8 cellular contexts compared by ENCODE assay signal in genomic region chr17:28750178-28751047, GRCh38. TPM values are rescaled to one million over a fixed set of nuclear protein-coding genes. Genes with fewer than 3 reads are reported as not detected.
DNase-seq lines count a peak whose midpoint lies in the region; ATAC-seq, FAIRE-seq and TF ChIP-seq lines count a peak whose summit lies in the region.

No MANE protein-coding gene starts in this region.

- peak; percentile 95 for TF ChIP-seq RAD21 in HepG2 (CRISPR knock-in tag; IDR thresholded peaks at IDR 0.05)

- no peaks in the 10 kb centered on the region for H3K27me3 ChIP-seq in HepG2 (ENCODE audit: control insufficient read depth in 1 of 2, insufficient read depth in 2 of 2, low read length in 2 of 2)

- TF ChIP-seq CTCF in AG09319 (IDR thresholded peaks at IDR 0.05; ENCODE audit: low read depth, low read length): no peak; the same call in none of the 2 replicates
- TF ChIP-seq CTCF in HepG2 (CRISPR knock-in tag; IDR thresholded peaks at IDR 0.05): peak; percentile 98

- FAIRE-seq in HepG2 (lab: Jason Lieb, UNC): peak; percentile 97

- CTCF ChIA-PET in activated CD4-positive, alpha-beta T cell treated with anti-CD3 and anti-CD28 coated beads, Interleukin-2, amount 10 ng/mL, durations not matched to agents 7 days and 5 days (lab: Charles Lee): interaction anchor here (0.6 to 20.1 kb wide), 35 partner anchors 9 to 395 kb away, joined by 3 to 420 read pairs (median 3); partner anchors contain the start of genes FAM222B, NEK8, RPL23A and SDF2
- CTCF ChIA-PET in HepG2 (lab: Yijun Ruan, JAX; ENCODE audit: low intra/inter-chr PET ratio, low total read pairs): interaction anchor here (0.7 to 4.1 kb wide), 8 partner anchors 13 to 153 kb away, joined by 3 to 142 read pairs (median 4); partner anchors contain the start of genes BLTP2, DHRS13, NEK8 and TLCD1

- peaks cover 9% of the 10 kb centered on the region for H3K36me3 Mint-ChIP-seq in activated CD4-positive, alpha-beta T cell treated with anti-CD3 and anti-CD28 coated beads, Interleukin-2, amount 10 ng/mL, durations not matched to agents 7 days and 5 days (ENCODE audit: low read depth)

- peak overlapping the region; percentile 31 for H3K27ac Mint-ChIP-seq in activated CD4-positive, alpha-beta T cell treated with anti-CD3 and anti-CD28 coated beads, Interleukin-2, amount 10 ng/mL, durations not matched to agents 7 days and 5 days

- 0 out of 2 replicates have a peak overlapping the region, but pooled peaks have one; percentile 0 for H3K4me2 ChIP-seq in HepG2 (ENCODE audit: low read depth, low read length)

- H3K4me1 ChIP-seq in HepG2 (ENCODE audit: insufficient read depth, low read length): peaks cover 50% of the 10 kb centered on the region

- H3K79me2 ChIP-seq in HepG2 (ENCODE audit: insufficient read depth, low read length): peaks cover 20% of the 10 kb centered on the region

- H3K4me1 Mint-ChIP-seq in activated CD4-positive, alpha-beta T cell treated with anti-CD3 and anti-CD28 coated beads, Interleukin-2, amount 10 ng/mL, durations not matched to agents 7 days and 5 days: peaks cover 36% of the 10 kb centered on the region

- no peaks in the 10 kb centered on the region for H3K27me3 Mint-ChIP-seq in activated CD4-positive, alpha-beta T cell treated with anti-CD3 and anti-CD28 coated beads, Interleukin-2, amount 10 ng/mL, durations not matched to agents 7 days and 5 days

- H3K27ac ChIP-seq in cingulate gyrus (ENCODE audit: low read depth, low read length) (peak overlapping the region; percentile 63), HepG2 (ENCODE audit: extremely low read length, insufficient read depth, low read length) (peak overlapping the region; percentile 37)

- peak; percentile 81 for DNase-seq in AG09319 (ENCODE audit: extremely low read depth, low read depth)
- peak; percentile 94 for DNase-seq in NCI-H69 (lab: John Stamatoyannopoulos, UW)
- peak; percentile 91 for DNase-seq in activated CD4-positive, alpha-beta T cell treated with anti-CD3 and anti-CD28 coated beads, Interleukin-2, amount 10 ng/mL, durations not matched to agents 7 days and 5 days
- DNase-seq in HepG2 (ENCODE audit: low spot score): peak; percentile 88
- peak; percentile 89 for DNase-seq in stimulated activated CD4-positive, alpha-beta T cell treated with anti-CD3 and anti-CD28 coated beads, Interleukin-4, amount 100 ng/mL, for 1 hour

- peaks cover 39 to 43% of the 10 kb centered on the region in 2 experiments for H3K36me3 ChIP-seq in HepG2 (replicated peaks in 1 of 2; ENCODE audit: control insufficient read depth in 1 of 2, insufficient read depth in 2 of 2, low read length in 2 of 2)

- peak in 1 of 2 experiments; percentile 43; a peak in 2 of 4 replicates for TF ChIP-seq POLR2A in HepG2 (IDR thresholded peaks at IDR 0.05; ENCODE audit: insufficient read depth in 1 of 2, low read depth in 2 of 2, low read length in 2 of 2)

- no peak overlapping the region for H3K4me3 ChIP-seq in HepG2 (replicated peaks in 1 of 3; ENCODE audit: insufficient read depth in 1 of 3, low read depth in 2 of 3, low read length in 3 of 3)

- TF ChIP-seq EP300 in HepG2 (IDR thresholded peaks at IDR 0.05; ENCODE audit: low read depth in 2 of 2, low read length in 2 of 2) (no peak), HepG2 (CRISPR knock-in tag; IDR thresholded peaks at IDR 0.05; ENCODE audit: borderline replicate concordance) (no peak)

- H3K4me3 Mint-ChIP-seq in activated CD4-positive, alpha-beta T cell treated with anti-CD3 and anti-CD28 coated beads, Interleukin-2, amount 10 ng/mL, durations not matched to agents 7 days and 5 days: no peak overlapping the region

- WGBS in HepG2 (ENCODE audit: low lambda C conversion rate): 53% methylated on average over 20 of the region's 20 CpGs

- TSS peak; percentile 55 for BruUV-seq in HepG2 (replicated peaks; lab: Mats Ljungman, UMichigan)

- intact Hi-C loops in HepG2 (cut with micrococcal nuclease; ENCODE audit: unreplicated experiment): loop anchor here (1.0 to 2.0 kb wide), 2 partner anchors 23 to 66 kb away; no protein-coding TSS in a partner anchor

- no peaks in the 10 kb centered on the region for H3K9me3 ChIP-seq in HepG2 (ENCODE audit: low read length)

- no peak overlapping the region for H2AFZ ChIP-seq in HepG2 (ENCODE audit: low read length)

- peak overlapping the region; percentile 2; the same call in 1 of the 2 replicates for H3K9ac ChIP-seq in HepG2 (ENCODE audit: insufficient read depth, low read depth, low read length)

- in situ Hi-C loops in HepG2 (cut with HindIII; ENCODE audit: extremely low pct_ligation_motif_present, low pct_unique_long_range_greater_than_20kb): no loop called here

- no peaks in the 10 kb centered on the region for H3K9me3 Mint-ChIP-seq in activated CD4-positive, alpha-beta T cell treated with anti-CD3 and anti-CD28 coated beads, Interleukin-2, amount 10 ng/mL, durations not matched to agents 7 days and 5 days

- ATAC-seq in GM19025 (IDR thresholded peaks at IDR 0.05; ENCODE audit: low read depth, unreplicated experiment) (peak; percentile 56), HG03520 (IDR thresholded peaks at IDR 0.05; ENCODE audit: unreplicated experiment) (peak; percentile 76), HepG2 (peak; percentile 66)

- POLR2A ChIA-PET in activated CD4-positive, alpha-beta T cell treated with anti-CD3 and anti-CD28 coated beads, Interleukin-2, amount 10 ng/mL, durations not matched to agents 7 days and 5 days (lab: Charles Lee): interaction anchor here (0.6 to 1.0 kb wide), 3 partner anchors 23 to 24 kb away, joined by 3 to 5 read pairs (median 4); no protein-coding TSS in a partner anchor
- POLR2A ChIA-PET in HepG2 (lab: Yijun Ruan, JAX): interaction anchor here (1.2 to 12.3 kb wide), 4 partner anchors 23 to 105 kb away, joined by 4 to 590 read pairs (median 12); partner anchors contain the start of genes NEK8, PROCA1, RPL23A and TLCD1

- peaks cover 52% of the 10 kb centered on the region for H4K20me1 ChIP-seq in HepG2 (ENCODE audit: insufficient read depth, low read length)

RNA-seq across cellular contexts. Expression of gene TRAF4, which starts 6.6 kb away (rescaled TPM):
- 10 to 100 TPM; 44.9 to 45.1 TPM for total RNA-seq in activated CD4-positive, alpha-beta T cell treated with anti-CD3 and anti-CD28 coated beads, Interleukin-2, amount 10 ng/mL, durations not matched to agents 7 days and 5 days
- 56.6 and 89.9 TPM in 2 replicates for total RNA-seq in HepG2 (2016; rRNA removed; fragmentation: Illumina TruSeq; extraction: Trizol)
- total RNA-seq in HepG2 (2016; cell fraction: cytosol; rRNA removed; fragmentation: Illumina TruSeq; extraction: Trizol; ENCODE audit: low read depth): 106 and 119 TPM in 2 replicates
- total RNA-seq in HepG2 (2016; cell fraction: insoluble cytoplasmic fraction; rRNA removed; fragmentation: Illumina TruSeq; extraction: Trizol): 49.2 and 95.4 TPM in 2 replicates
- total RNA-seq in HepG2 (2016; cell fraction: membrane; rRNA removed; fragmentation: Illumina TruSeq; extraction: Trizol): 159 and 170 TPM in 2 replicates
- 106 and 121 TPM in 2 replicates for total RNA-seq in HepG2 (2016; cell fraction: nucleus; rRNA removed; fragmentation: Illumina TruSeq; extraction: Trizol)
- polyA plus RNA-seq in HepG2 (2011; rRNA removed): 86.0 and 108 TPM in 2 replicates
- 63.5 and 85.7 TPM in 2 replicates for polyA plus RNA-seq in HepG2 (2011; cell fraction: cytosol; rRNA removed)
- polyA plus RNA-seq in HepG2 (2011; cell fraction: nucleus; rRNA removed): 436 and 553 TPM in 2 replicates
- polyA plus RNA-seq in HepG2 (2012): 35.8 and 50.8 TPM in 2 replicates
- 89.5 and 97.9 TPM in 2 replicates for polyA plus RNA-seq in HepG2 (2016; cell fraction: cytosol; fragmentation: Illumina TruSeq; extraction: Trizol; ENCODE audit: low read depth)
- 56.9 and 70.9 TPM in 2 replicates for polyA plus RNA-seq in HepG2 (2016; cell fraction: insoluble cytoplasmic fraction; fragmentation: Illumina TruSeq; extraction: Trizol; ENCODE audit: low read depth)
- polyA plus RNA-seq in HepG2 (2016; cell fraction: membrane; fragmentation: Illumina TruSeq; extraction: Trizol; ENCODE audit: low read depth): 144 TPM in 2 replicates
- polyA plus RNA-seq in HepG2 (2016; cell fraction: nucleus; fragmentation: Illumina TruSeq; extraction: Trizol; ENCODE audit: insufficient read depth, low read depth): 269 and 270 TPM in 2 replicates
- polyA minus RNA-seq in HepG2 (2011; rRNA and poly(A)+ RNA removed; ENCODE audit: low replicate concordance): 250 and 264 TPM in 2 replicates
- 43.5 and 58.9 TPM in 2 replicates for polyA minus RNA-seq in HepG2 (2011; cell fraction: cytosol; rRNA and poly(A)+ RNA removed)
- polyA minus RNA-seq in HepG2 (2011; cell fraction: nucleus; rRNA and poly(A)+ RNA removed): 197 TPM in 2 replicates

RNA-seq across cellular contexts. Expression of gene NEK8, which starts 21.8 kb away (rescaled TPM):
- total RNA-seq in activated CD4-positive, alpha-beta T cell treated with anti-CD3 and anti-CD28 coated beads, Interleukin-2, amount 10 ng/mL, durations not matched to agents 7 days and 5 days: 1 to 10 TPM; 7.3 TPM
- total RNA-seq in HepG2 (2016; rRNA removed; fragmentation: Illumina TruSeq; extraction: Trizol): 4.3 and 5.8 TPM in 2 replicates
- 2.1 and 2.5 TPM in 2 replicates for total RNA-seq in HepG2 (2016; cell fraction: cytosol; rRNA removed; fragmentation: Illumina TruSeq; extraction: Trizol; ENCODE audit: low read depth)
- total RNA-seq in HepG2 (2016; cell fraction: insoluble cytoplasmic fraction; rRNA removed; fragmentation: Illumina TruSeq; extraction: Trizol): 4.6 and 5.8 TPM in 2 replicates
- 2.2 and 2.8 TPM in 2 replicates for total RNA-seq in HepG2 (2016; cell fraction: membrane; rRNA removed; fragmentation: Illumina TruSeq; extraction: Trizol)
- 7.2 and 8.5 TPM in 2 replicates for total RNA-seq in HepG2 (2016; cell fraction: nucleus; rRNA removed; fragmentation: Illumina TruSeq; extraction: Trizol)
- polyA plus RNA-seq in HepG2 (2011; rRNA removed): 13.5 and 15.6 TPM in 2 replicates
- polyA plus RNA-seq in HepG2 (2011; cell fraction: cytosol; rRNA removed): 6.9 and 8.5 TPM in 2 replicates
- 30.2 and 33.0 TPM in 2 replicates for polyA plus RNA-seq in HepG2 (2011; cell fraction: nucleus; rRNA removed)
- 5.5 and 5.8 TPM in 2 replicates for polyA plus RNA-seq in HepG2 (2012)
- polyA plus RNA-seq in HepG2 (2016; cell fraction: cytosol; fragmentation: Illumina TruSeq; extraction: Trizol; ENCODE audit: low read depth): 0.73 and 0.88 TPM in 2 replicates
- polyA plus RNA-seq in HepG2 (2016; cell fraction: insoluble cytoplasmic fraction; fragmentation: Illumina TruSeq; extraction: Trizol; ENCODE audit: low read depth): 4.8 and 5.9 TPM in 2 replicates
- 1.9 and 2.3 TPM in 2 replicates for polyA plus RNA-seq in HepG2 (2016; cell fraction: membrane; fragmentation: Illumina TruSeq; extraction: Trizol; ENCODE audit: low read depth)
- polyA plus RNA-seq in HepG2 (2016; cell fraction: nucleus; fragmentation: Illumina TruSeq; extraction: Trizol; ENCODE audit: insufficient read depth, low read depth): 20.8 and 23.8 TPM in 2 replicates
- 21.9 and 30.0 TPM in 2 replicates for polyA minus RNA-seq in HepG2 (2011; rRNA and poly(A)+ RNA removed; ENCODE audit: low replicate concordance)
- 1.8 and 2.3 TPM in 2 replicates for polyA minus RNA-seq in HepG2 (2011; cell fraction: cytosol; rRNA and poly(A)+ RNA removed)
- polyA minus RNA-seq in HepG2 (2011; cell fraction: nucleus; rRNA and poly(A)+ RNA removed): 18.7 and 19.6 TPM in 2 replicates

RNA-seq across cellular contexts. Expression of gene TLCD1, which starts 24.4 kb away (rescaled TPM):
- total RNA-seq in activated CD4-positive, alpha-beta T cell treated with anti-CD3 and anti-CD28 coated beads, Interleukin-2, amount 10 ng/mL, durations not matched to agents 7 days and 5 days: 1 to 10 TPM; 2.1 to 2.3 TPM
- 9.6 and 19.6 TPM in 2 replicates for total RNA-seq in HepG2 (2016; rRNA removed; fragmentation: Illumina TruSeq; extraction: Trizol)
- total RNA-seq in HepG2 (2016; cell fraction: cytosol; rRNA removed; fragmentation: Illumina TruSeq; extraction: Trizol; ENCODE audit: low read depth): 10.7 and 11.5 TPM in 2 replicates
- total RNA-seq in HepG2 (2016; cell fraction: insoluble cytoplasmic fraction; rRNA removed; fragmentation: Illumina TruSeq; extraction: Trizol): 10.3 and 16.0 TPM in 2 replicates
- 10.0 and 16.0 TPM in 2 replicates for total RNA-seq in HepG2 (2016; cell fraction: membrane; rRNA removed; fragmentation: Illumina TruSeq; extraction: Trizol)
- 9.9 and 10.3 TPM in 2 replicates for total RNA-seq in HepG2 (2016; cell fraction: nucleus; rRNA removed; fragmentation: Illumina TruSeq; extraction: Trizol)
- polyA plus RNA-seq in HepG2 (2011; rRNA removed): 14.9 and 18.1 TPM in 2 replicates
- 20.9 and 25.5 TPM in 2 replicates for polyA plus RNA-seq in HepG2 (2011; cell fraction: cytosol; rRNA removed)
- 6.9 and 8.8 TPM in 2 replicates for polyA plus RNA-seq in HepG2 (2011; cell fraction: nucleus; rRNA removed)
- polyA plus RNA-seq in HepG2 (2012): 10.5 and 12.7 TPM in 2 replicates
- polyA plus RNA-seq in HepG2 (2016; cell fraction: cytosol; fragmentation: Illumina TruSeq; extraction: Trizol; ENCODE audit: low read depth): 11.3 and 18.1 TPM in 2 replicates
- polyA plus RNA-seq in HepG2 (2016; cell fraction: insoluble cytoplasmic fraction; fragmentation: Illumina TruSeq; extraction: Trizol; ENCODE audit: low read depth): 10.2 and 11.3 TPM in 2 replicates
- 11.2 and 17.1 TPM in 2 replicates for polyA plus RNA-seq in HepG2 (2016; cell fraction: membrane; fragmentation: Illumina TruSeq; extraction: Trizol; ENCODE audit: low read depth)
- 24.7 and 27.8 TPM in 2 replicates for polyA plus RNA-seq in HepG2 (2016; cell fraction: nucleus; fragmentation: Illumina TruSeq; extraction: Trizol; ENCODE audit: insufficient read depth, low read depth)
- 20.6 and 67.0 TPM in 2 replicates for polyA minus RNA-seq in HepG2 (2011; rRNA and poly(A)+ RNA removed; ENCODE audit: low replicate concordance)
- polyA minus RNA-seq in HepG2 (2011; cell fraction: cytosol; rRNA and poly(A)+ RNA removed): 5.7 and 8.6 TPM in 2 replicates
- 6.7 TPM in 2 replicates for polyA minus RNA-seq in HepG2 (2011; cell fraction: nucleus; rRNA and poly(A)+ RNA removed)

RNA-seq across cellular contexts. Expression of gene RPL23A, which starts 30.6 kb away (rescaled TPM):
- total RNA-seq in activated CD4-positive, alpha-beta T cell treated with anti-CD3 and anti-CD28 coated beads, Interleukin-2, amount 10 ng/mL, durations not matched to agents 7 days and 5 days: 1,000 to 10,000 TPM; 1,884 to 2,250 TPM
- total RNA-seq in HepG2 (2016; rRNA removed; fragmentation: Illumina TruSeq; extraction: Trizol): 1,771 and 1,936 TPM in 2 replicates
- total RNA-seq in HepG2 (2016; cell fraction: cytosol; rRNA removed; fragmentation: Illumina TruSeq; extraction: Trizol; ENCODE audit: low read depth): 2,822 and 3,167 TPM in 2 replicates
- 1,674 and 1,907 TPM in 2 replicates for total RNA-seq in HepG2 (2016; cell fraction: insoluble cytoplasmic fraction; rRNA removed; fragmentation: Illumina TruSeq; extraction: Trizol)
- 3,777 and 4,030 TPM in 2 replicates for total RNA-seq in HepG2 (2016; cell fraction: membrane; rRNA removed; fragmentation: Illumina TruSeq; extraction: Trizol)
- total RNA-seq in HepG2 (2016; cell fraction: nucleus; rRNA removed; fragmentation: Illumina TruSeq; extraction: Trizol): 614 and 698 TPM in 2 replicates
- 1,550 and 1,876 TPM in 2 replicates for polyA plus RNA-seq in HepG2 (2011; rRNA removed)
- polyA plus RNA-seq in HepG2 (2011; cell fraction: cytosol; rRNA removed): 799 and 1,152 TPM in 2 replicates
- 254 and 402 TPM in 2 replicates for polyA plus RNA-seq in HepG2 (2011; cell fraction: nucleus; rRNA removed)
- polyA plus RNA-seq in HepG2 (2012): 2,570 and 3,235 TPM in 2 replicates
- polyA plus RNA-seq in HepG2 (2016; cell fraction: cytosol; fragmentation: Illumina TruSeq; extraction: Trizol; ENCODE audit: low read depth): 2,876 and 3,535 TPM in 2 replicates
- 1,761 and 1,897 TPM in 2 replicates for polyA plus RNA-seq in HepG2 (2016; cell fraction: insoluble cytoplasmic fraction; fragmentation: Illumina TruSeq; extraction: Trizol; ENCODE audit: low read depth)
- 3,540 and 3,833 TPM in 2 replicates for polyA plus RNA-seq in HepG2 (2016; cell fraction: membrane; fragmentation: Illumina TruSeq; extraction: Trizol; ENCODE audit: low read depth)
- polyA plus RNA-seq in HepG2 (2016; cell fraction: nucleus; fragmentation: Illumina TruSeq; extraction: Trizol; ENCODE audit: insufficient read depth, low read depth): 1,018 and 1,064 TPM in 2 replicates
- polyA minus RNA-seq in HepG2 (2011; rRNA and poly(A)+ RNA removed; ENCODE audit: low replicate concordance): 414 and 1,016 TPM in 2 replicates
- 538 and 592 TPM in 2 replicates for polyA minus RNA-seq in HepG2 (2011; cell fraction: cytosol; rRNA and poly(A)+ RNA removed)
- polyA minus RNA-seq in HepG2 (2011; cell fraction: nucleus; rRNA and poly(A)+ RNA removed): 303 and 433 TPM in 2 replicates

RNA-seq across cellular contexts. Expression of gene RAB34, which starts 32.7 kb away (rescaled TPM):
- total RNA-seq in activated CD4-positive, alpha-beta T cell treated with anti-CD3 and anti-CD28 coated beads, Interleukin-2, amount 10 ng/mL, durations not matched to agents 7 days and 5 days: 10 to 100 TPM; 11.0 to 11.8 TPM
- total RNA-seq in HepG2 (2016; rRNA removed; fragmentation: Illumina TruSeq; extraction: Trizol): 0.49 TPM in 1 of 2 replicates, not detected in the other
- not detected in 2 replicates for total RNA-seq in HepG2 (2016; cell fraction: cytosol; rRNA removed; fragmentation: Illumina TruSeq; extraction: Trizol; ENCODE audit: low read depth)
- total RNA-seq in HepG2 (2016; cell fraction: insoluble cytoplasmic fraction; rRNA removed; fragmentation: Illumina TruSeq; extraction: Trizol): 0.17 TPM in 1 of 2 replicates, not detected in the other
- 0.41 TPM in 1 of 2 replicates, not detected in the other for total RNA-seq in HepG2 (2016; cell fraction: membrane; rRNA removed; fragmentation: Illumina TruSeq; extraction: Trizol)
- not detected in 2 replicates for total RNA-seq in HepG2 (2016; cell fraction: nucleus; rRNA removed; fragmentation: Illumina TruSeq; extraction: Trizol)
- polyA plus RNA-seq in HepG2 (2011; rRNA removed): not detected in 2 replicates
- 0.16 and 0.24 TPM in 2 replicates for polyA plus RNA-seq in HepG2 (2011; cell fraction: cytosol; rRNA removed)
- 0.31 and 0.50 TPM in 2 replicates for polyA plus RNA-seq in HepG2 (2011; cell fraction: nucleus; rRNA removed)
- polyA plus RNA-seq in HepG2 (2012): not detected in 2 replicates
- not detected in 2 replicates for polyA plus RNA-seq in HepG2 (2016; cell fraction: cytosol; fragmentation: Illumina TruSeq; extraction: Trizol; ENCODE audit: low read depth)
- polyA plus RNA-seq in HepG2 (2016; cell fraction: insoluble cytoplasmic fraction; fragmentation: Illumina TruSeq; extraction: Trizol; ENCODE audit: low read depth): 0.43 TPM in 1 of 2 replicates, not detected in the other
- not detected in 2 replicates for polyA plus RNA-seq in HepG2 (2016; cell fraction: membrane; fragmentation: Illumina TruSeq; extraction: Trizol; ENCODE audit: low read depth)
- polyA plus RNA-seq in HepG2 (2016; cell fraction: nucleus; fragmentation: Illumina TruSeq; extraction: Trizol; ENCODE audit: insufficient read depth, low read depth): 1.2 TPM in 1 of 2 replicates, not detected in the other
- 0.36 and 236 TPM in 2 replicates for polyA minus RNA-seq in HepG2 (2011; rRNA and poly(A)+ RNA removed; ENCODE audit: low replicate concordance)
- polyA minus RNA-seq in HepG2 (2011; cell fraction: cytosol; rRNA and poly(A)+ RNA removed): 1.6 and 2.4 TPM in 2 replicates
- polyA minus RNA-seq in HepG2 (2011; cell fraction: nucleus; rRNA and poly(A)+ RNA removed): 0.52 and 0.62 TPM in 2 replicates
